ENCODE assay signal across 1 cellular context in the genomic region with DNA sequence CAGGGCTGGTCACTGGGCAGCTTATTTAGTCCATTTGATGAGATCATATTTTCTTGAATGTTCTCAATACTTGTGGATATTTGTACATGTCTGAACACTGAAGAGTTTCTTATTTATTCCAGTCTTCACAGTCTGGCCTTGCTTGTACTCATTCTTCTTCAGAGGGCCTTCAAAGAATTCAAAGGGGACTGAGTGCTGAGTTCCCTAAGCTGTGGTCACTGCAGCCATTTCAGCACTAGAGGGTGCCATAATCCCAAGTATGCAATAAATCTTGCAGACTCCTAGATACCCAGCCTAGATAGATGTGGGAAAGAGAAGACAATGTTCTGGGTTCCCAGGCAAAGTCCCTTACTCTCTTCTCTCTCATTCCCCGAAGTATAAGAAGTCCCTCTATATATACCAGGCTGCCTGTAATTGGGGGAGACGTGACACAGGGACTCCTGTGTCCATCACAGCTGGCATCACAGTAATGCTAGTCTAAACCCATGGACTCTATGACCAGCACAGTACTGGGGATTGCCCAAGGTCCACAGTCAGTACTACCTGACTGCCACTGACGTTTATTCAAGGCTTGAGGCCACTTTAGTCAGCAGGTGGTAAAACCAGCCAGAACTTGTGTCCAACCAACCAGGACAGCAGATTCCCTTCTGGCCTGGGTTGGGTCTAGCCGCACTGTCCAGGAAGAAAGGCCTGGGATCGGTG.
TF ChIP-seq lines count a peak whose summit lies in the region.

No MANE protein-coding gene starts in this region.

TF ChIP-seq in H1, 55 proteins besides CTCF, POLR2A, EP300 and RAD21:
- TF ChIP-seq BACH1 (IDR thresholded peaks at IDR 0.05; ENCODE audit: low read length) (no peak), JUN (IDR thresholded peaks at IDR 0.05; ENCODE audit: low read depth, low read length) (no peak), GTF2F1 (IDR thresholded peaks at IDR 0.05; ENCODE audit: borderline replicate concordance, low read depth, low read length) (0 out of 2 replicates have a peak, but pooled peaks have one; percentile 57)
